Comparison of ENCODE assay signal across 31 cellular contexts in the genomic region with DNA sequence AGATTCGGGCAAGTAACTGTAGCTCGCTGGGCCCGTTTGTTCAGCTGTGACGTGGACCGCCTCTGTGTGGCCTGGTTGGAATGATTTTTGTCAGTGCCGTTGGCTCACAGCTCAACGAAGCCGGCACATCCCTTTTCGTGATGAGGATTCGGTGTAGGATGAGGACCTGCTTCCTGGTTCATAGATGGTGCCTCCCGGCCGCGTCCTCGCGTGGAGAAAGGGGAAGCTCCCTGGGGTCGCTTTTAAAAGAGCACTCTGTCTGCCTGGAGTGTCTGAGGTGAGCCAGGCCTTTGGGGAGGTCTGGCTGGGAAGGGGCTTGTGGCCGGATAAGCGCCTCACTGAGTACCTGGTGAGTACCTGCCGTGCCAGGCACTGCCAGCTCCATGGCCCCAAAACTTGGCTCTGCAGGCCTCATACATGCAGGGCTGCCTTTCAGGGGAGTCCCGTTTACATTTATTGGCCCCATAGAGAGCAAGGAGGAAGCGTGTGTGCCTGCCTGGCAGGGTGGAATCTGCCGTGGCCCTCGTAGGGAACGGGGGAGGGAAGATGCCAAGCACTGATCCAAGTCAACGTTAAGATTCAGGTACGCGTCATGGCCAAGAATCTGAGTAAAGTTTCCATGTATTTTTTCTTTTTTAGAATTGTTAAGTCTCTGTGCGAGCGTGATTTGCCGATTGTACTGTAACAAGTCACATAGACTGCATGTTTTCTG.
"Had no signal": no experiment of that assay in that cellular context is flagged by ENCODE, and none has a peak within 500 bp of the region (broad histone marks: within the 10 kb centered on the region; RNA-seq: fewer than 3 reads in every experiment).

No MANE protein-coding gene starts in this region.

- H3K27ac Mint-ChIP-seq: activated CD4-positive, alpha-beta memory T cell treated with anti-CD3 and anti-CD28 coated beads, Interleukin-2, amount 10 ng/mL, durations not matched to agents 7 days and 5 days; activated CD4-positive, alpha-beta T cell treated with anti-CD3 and anti-CD28 coated beads, Interleukin-2, amount 10 ng/mL, durations not matched to agents 7 days and 5 days; activated T-helper 17 cell treated with anti-CD3 and anti-CD28 coated beads, Interleukin-2, amount 50 U/mL, for 72 hours; naive B cell; neural progenitor cell; stimulated activated effector memory CD8-positive, alpha-beta T cell treated with anti-CD3 and anti-CD28 coated beads, Interleukin-12 subunit alpha, Interleukin-12 subunit beta, amount 100 ng/mL, for 72 hours; stimulated activated naive CD8-positive, alpha-beta T cell treated with anti-CD3 and anti-CD28 coated beads, Interleukin-15, Interleukin-2, amounts not matched to agents 100 ng/mL and 50 ng/mL, for 24 hours; T-helper 1 cell treated with Interleukin-12 subunit alpha and Interleukin-12 subunit beta and Interleukin-4 antibody, amounts not matched to agents 30 μg/mL and 1 μg/mL, for 36 hours; type B pancreatic cell had no signal

- DNase-seq: activated CD4-positive, alpha-beta memory T cell treated with anti-CD3 and anti-CD28 coated beads, Interleukin-2, amount 10 ng/mL, durations not matched to agents 7 days and 5 days; activated CD4-positive, alpha-beta T cell treated with anti-CD3 and anti-CD28 coated beads, Interleukin-2, amount 10 ng/mL, durations not matched to agents 7 days and 5 days; activated CD4-positive, CD25-positive, alpha-beta regulatory T cell treated with anti-CD3 and anti-CD28 coated beads, Interleukin-2, amount 50 U/mL, for 72 hours; activated gamma-delta T cell treated with Interleukin-2 at 50 U/mL for 16 hours; activated naive CD4-positive, alpha-beta T cell treated with anti-CD3 and anti-CD28 coated beads, Interleukin-2, amount 50 U/mL, for 16 hours; activated T-cell treated with anti-CD3 and anti-CD28 coated beads, Interleukin-2, amount 50 U/mL, for 4 hours; amniotic stem cell; brain microvascular endothelial cell; dorsolateral prefrontal cortex; effector memory CD4-positive, alpha-beta T cell; erythroblast; gastrocnemius medialis; hippocampal formation; left colon; mammary epithelial cell; naive B cell; stimulated activated CD4-positive, alpha-beta T cell treated with anti-CD3 and anti-CD28 coated beads, Interleukin-12 subunit alpha, Interleukin-12 subunit beta, amount 100 ng/mL, for 4 hours; stimulated activated CD4-positive, alpha-beta T cell treated with anti-CD3 and anti-CD28 coated beads, Interleukin-4, amount 100 ng/mL, for 24 hours; T-helper 9 cell had no signal

- H3K36me3 ChIP-seq: brain microvascular endothelial cell, gastrocnemius medialis, neural progenitor cell, right lobe of liver, thoracic aorta, vagina had no signal

- H3K4me3 Mint-ChIP-seq: activated CD4-positive, alpha-beta memory T cell treated with anti-CD3 and anti-CD28 coated beads, Interleukin-2, amount 10 ng/mL, durations not matched to agents 7 days and 5 days; activated CD4-positive, alpha-beta T cell treated with anti-CD3 and anti-CD28 coated beads, Interleukin-2, amount 10 ng/mL, durations not matched to agents 7 days and 5 days; activated T-cell treated with anti-CD3 and anti-CD28 coated beads, Interleukin-2, amount 50 U/mL, for 4 hours; activated T-helper 17 cell treated with anti-CD3 and anti-CD28 coated beads, Interleukin-2, amount 50 U/mL, for 72 hours; neural progenitor cell; stimulated activated effector memory CD8-positive, alpha-beta T cell treated with anti-CD3 and anti-CD28 coated beads, Interleukin-12 subunit alpha, Interleukin-12 subunit beta, amount 100 ng/mL, for 72 hours; stimulated activated naive CD8-positive, alpha-beta T cell treated with anti-CD3 and anti-CD28 coated beads, Interleukin-15, Interleukin-2, amounts not matched to agents 100 ng/mL and 50 ng/mL, for 24 hours; T-helper 1 cell treated with Interleukin-12 subunit alpha and Interleukin-12 subunit beta and Interleukin-4 antibody, amounts not matched to agents 30 μg/mL and 1 μg/mL, for 36 hours; type B pancreatic cell had no signal

- H3K9ac ChIP-seq: neural progenitor cell had no signal

- H3K4me1 Mint-ChIP-seq: activated CD4-positive, alpha-beta memory T cell treated with anti-CD3 and anti-CD28 coated beads, Interleukin-2, amount 10 ng/mL, durations not matched to agents 7 days and 5 days; activated CD4-positive, alpha-beta T cell treated with anti-CD3 and anti-CD28 coated beads, Interleukin-2, amount 10 ng/mL, durations not matched to agents 7 days and 5 days; activated T-helper 17 cell treated with anti-CD3 and anti-CD28 coated beads, Interleukin-2, amount 50 U/mL, for 72 hours; naive B cell; stimulated activated effector memory CD8-positive, alpha-beta T cell treated with anti-CD3 and anti-CD28 coated beads, Interleukin-12 subunit alpha, Interleukin-12 subunit beta, amount 100 ng/mL, for 72 hours had no signal

- H3K27me3 ChIP-seq: brain microvascular endothelial cell, neural progenitor cell, right lobe of liver, vagina had no signal

- H3K36me3 Mint-ChIP-seq: neural progenitor cell; stimulated activated effector memory CD8-positive, alpha-beta T cell treated with anti-CD3 and anti-CD28 coated beads, Interleukin-12 subunit alpha, Interleukin-12 subunit beta, amount 100 ng/mL, for 72 hours; type B pancreatic cell had no signal

- H3K4me3 ChIP-seq: coronary artery, dorsolateral prefrontal cortex, gastrocnemius medialis, neural progenitor cell, right lobe of liver, thoracic aorta, vagina had no signal

- H2AFZ ChIP-seq: neural progenitor cell had no signal

- H3K9me3 Mint-ChIP-seq: activated CD4-positive, alpha-beta memory T cell treated with anti-CD3 and anti-CD28 coated beads, Interleukin-2, amount 10 ng/mL, durations not matched to agents 7 days and 5 days; activated CD4-positive, alpha-beta T cell treated with anti-CD3 and anti-CD28 coated beads, Interleukin-2, amount 10 ng/mL, durations not matched to agents 7 days and 5 days; T-helper 1 cell treated with Interleukin-12 subunit alpha and Interleukin-12 subunit beta and Interleukin-4 antibody, amounts not matched to agents 30 μg/mL and 1 μg/mL, for 36 hours; type B pancreatic cell had no signal

- FAIRE-seq: astrocyte, keratinocyte had no signal

- ATAC-seq: activated T-cell treated with anti-CD3 and anti-CD28 coated beads, Interleukin-2, amount 50 U/mL, for 4 hours; activated T-helper 17 cell treated with anti-CD3 and anti-CD28 coated beads, Interleukin-2, amount 50 U/mL, for 72 hours; gastrocnemius medialis; left colon; right lobe of liver; stimulated activated effector memory CD8-positive, alpha-beta T cell treated with anti-CD3 and anti-CD28 coated beads, Interleukin-12 subunit alpha, Interleukin-12 subunit beta, amount 100 ng/mL, for 72 hours had no signal

- H3K4me2 ChIP-seq: neural progenitor cell had no signal

- H3K27me3 Mint-ChIP-seq: activated CD4-positive, alpha-beta memory T cell treated with anti-CD3 and anti-CD28 coated beads, Interleukin-2, amount 10 ng/mL, durations not matched to agents 7 days and 5 days; activated CD4-positive, alpha-beta T cell treated with anti-CD3 and anti-CD28 coated beads, Interleukin-2, amount 10 ng/mL, durations not matched to agents 7 days and 5 days; type B pancreatic cell had no signal

- H3K9me3 ChIP-seq: gastrocnemius medialis, right lobe of liver, thoracic aorta, vagina had no signal

- H3K4me1 ChIP-seq: gastrocnemius medialis, neural progenitor cell, right lobe of liver, vagina had no signal

- H3K27ac ChIP-seq: brain microvascular endothelial cell, coronary artery, dorsolateral prefrontal cortex, gastrocnemius medialis, neural progenitor cell, right lobe of liver, thoracic aorta, vagina had no signal
